ENCODE assay signal across 8 cellular contexts in genomic region chr14:69766984-69767368, GRCh38. TPM values are rescaled to one million over a fixed set of nuclear protein-coding genes. Genes with fewer than 3 reads are reported as not detected.
A peak's percentile ranks its signal among the peaks of the same experiment; 100 is the strongest.
DNase-seq lines count a peak whose midpoint lies in the region; ATAC-seq and TF ChIP-seq lines count a peak whose summit lies in the region.

Gene SRSF5, plus strand, starts transcription at chr14:69767142. Its CDS starts 1,015 bp downstream, at chr14:69768157.

- H3K4me1 ChIP-seq in PC-3 (ENCODE audit: insufficient read depth, low read length): peaks cover 21% of the 10 kb centered on the region
- H3K4me1 ChIP-seq in mucosa of descending colon (ENCODE audit: low read depth): peaks cover 23% of the 10 kb centered on the region

- H3K79me2 ChIP-seq in PC-3 (ENCODE audit: low read length): peaks cover 48% of the 10 kb centered on the region

- CTCF ChIA-PET in PC-3 (lab: Charles Lee): interaction anchor here (1.2 kb wide), 1 partner anchor 36 kb away, joined by 3 read pairs; no protein-coding TSS in a partner anchor

- H3K9me2 ChIP-seq in PC-3 (replicated peaks; ENCODE audit: low read length): no peaks in the 10 kb centered on the region

- no peak for TF ChIP-seq EP300 in Ishikawa (IDR thresholded peaks at IDR 0.05; ENCODE audit: borderline replicate concordance)

- H3K27ac ChIP-seq in PC-3 (ENCODE audit: low read length) (peak within 1 kb of the TSS; percentile 80), epithelial cell of prostate (peak within 1 kb of the TSS; percentile 97)

- no peak for TF ChIP-seq RAD21 in Ishikawa (IDR thresholded peaks at IDR 0.05; ENCODE audit: low read depth)

- H3K27me3 ChIP-seq in PC-3 (ENCODE audit: low read length): no peaks in the 10 kb centered on the region

- H3F3A ChIP-seq in PC-3 (ENCODE audit: low read length, unreplicated experiment): no peaks in the 10 kb centered on the region

- intact Hi-C loops in PC-3 (cut with micrococcal nuclease): loop anchor here (1.0 to 2.0 kb wide), 3 partner anchors 26 to 592 kb away; partner anchors contain the start of genes COX16 and SUSD6
- intact Hi-C loops in mucosa of descending colon (cut with DNase I, micrococcal nuclease): no loop called here

- H3K9me3 ChIP-seq in PC-3 (ENCODE audit: low read length) (no peaks in the 10 kb centered on the region), mucosa of descending colon (no peaks in the 10 kb centered on the region)

- TF ChIP-seq CTCF in PC-3 (conservative IDR thresholded peaks at IDR 0.05; ENCODE audit: low read depth, low read length): no peak
- no peak for TF ChIP-seq CTCF in mucosa of descending colon (IDR thresholded peaks at IDR 0.05)

- peak within 1 kb of the TSS; percentile 89 for H3K4me3 ChIP-seq in PC-3 (ENCODE audit: low read length)
- H3K4me3 ChIP-seq in mucosa of descending colon: peak within 1 kb of the TSS; percentile 97

- H2AFZ ChIP-seq in PC-3 (ENCODE audit: low read length): peak within 1 kb of the TSS; percentile 84

- POLR2A ChIA-PET in PC-3 (lab: Charles Lee; ENCODE audit: unreplicated experiment): interaction anchor here (0.6 to 0.9 kb wide), 2 partner anchors 34 to 308 kb away, joined by 3 to 4 read pairs; no protein-coding TSS in a partner anchor

- peak; percentile 72 for ATAC-seq in GM21576 (IDR thresholded peaks at IDR 0.05; ENCODE audit: unreplicated experiment)
- ATAC-seq in PC-3: peak; percentile 91
- ATAC-seq in mucosa of descending colon: peak; percentile 96

- DNase-seq in DMS114 treated with DMSO at 0.1 percent for 48 hours (lab: John Stamatoyannopoulos, UW; ENCODE audit: unreplicated experiment): peak; percentile 89
- peak; percentile 98 for DNase-seq in PC-3
- DNase-seq in activated T-cell treated with anti-CD3 and anti-CD28 coated beads for 48 hours (ENCODE audit: low read depth): peak; percentile 91
- peak; percentile 88 for DNase-seq in epithelial cell of prostate (ENCODE audit: low read depth, low spot score)
- DNase-seq in mucosa of descending colon: peak; percentile 96 to 98 (median 97)
- peak; percentile 89 for DNase-seq in stimulated activated CD8-positive, alpha-beta memory T cell treated with anti-CD3 and anti-CD28 coated beads, Interleukin-4, amount 100 ng/mL, for 24 hours (ENCODE audit: low read depth)

- peak within 1 kb of the TSS; percentile 98 for H3K9ac ChIP-seq in PC-3 (ENCODE audit: low read length)

- BruUV-seq in PC-3 (replicated peaks; lab: Mats Ljungman, UMichigan): no TSS peak

- H4K20me1 ChIP-seq in PC-3 (ENCODE audit: low read length): peaks cover 39% of the 10 kb centered on the region

- peak within 1 kb of the TSS; percentile 89 for H3K4me2 ChIP-seq in PC-3 (ENCODE audit: low read length)

- peaks cover 42% of the 10 kb centered on the region for H3K36me3 ChIP-seq in PC-3 (ENCODE audit: low read depth, low read length)
- H3K36me3 ChIP-seq in mucosa of descending colon (ENCODE audit: low read depth): peaks cover 12% of the 10 kb centered on the region

TF ChIP-seq in Ishikawa, 13 proteins besides CTCF, POLR2A, EP300 and RAD21:
- TF ChIP-seq TEAD4 (IDR thresholded peaks at IDR 0.05) (peak; percentile 80), EGR1 (IDR thresholded peaks at IDR 0.05) (peak; percentile 23; the same call in 1 of the 2 replicates), FOXM1 (IDR thresholded peaks at IDR 0.05; ENCODE audit: borderline replicate concordance, low read depth) (peak; percentile 65; the same call in 1 of the 2 replicates), REST (IDR thresholded peaks at IDR 0.05; ENCODE audit: low read depth) (no peak), TAF1 (IDR thresholded peaks at IDR 0.05; ENCODE audit: low read depth) (no peak; the same call in none of the 2 replicates), ZBTB7A (IDR thresholded peaks at IDR 0.05; ENCODE audit: low read depth) (no peak), USF1 (IDR thresholded peaks at IDR 0.05) (no peak), CREB1 (IDR thresholded peaks at IDR 0.05; ENCODE audit: low read depth) (peak; percentile 86), NFIC (IDR thresholded peaks at IDR 0.05) (peak; percentile 14; the same call in 1 of the 2 replicates), MAX (IDR thresholded peaks at IDR 0.05) (peak; percentile 67), YY1 (IDR thresholded peaks at IDR 0.05; ENCODE audit: low read depth) (peak; percentile 98), TCF12 (IDR thresholded peaks at IDR 0.05; ENCODE audit: low read depth) (peak; percentile 22; the same call in 1 of the 2 replicates), CEBPB (IDR thresholded peaks at IDR 0.05) (no peak)

RNA-seq across cellular contexts. Expression of gene SRSF5, which starts in this region (rescaled TPM):
- total RNA-seq in PC-3 (2014; rRNA removed): 213 and 309 TPM in 2 replicates
- 100 to 1,000 TPM; 324 to 383 (median 352) TPM for total RNA-seq in mucosa of descending colon

Comparison
In these comparisons a context has a peak if more than half of its experiments do, and no peak if none do; other contexts are left out.
1. Peak in every context shown above with its lines: DNase-seq, ATAC-seq, H3K4me3 ChIP-seq and H3K27ac ChIP-seq.